Comparison of ENCODE assay signal across 8 cellular contexts in genomic region chr13:49248433-49249002, GRCh38. TPM values are rescaled to one million over a fixed set of nuclear protein-coding genes. Genes with fewer than 3 reads are reported as not detected.
DNase-seq lines count a peak whose midpoint lies in the region; ATAC-seq, FAIRE-seq and TF ChIP-seq lines count a peak whose summit lies in the region.

No MANE protein-coding gene starts in this region.

- BruUV-seq in K562 (replicated peaks; lab: Mats Ljungman, UMichigan): no TSS peak

- TF ChIP-seq EP300 in K562 (IDR thresholded peaks at IDR 0.05; ENCODE audit: low read length): no peak

- H3K9me1 ChIP-seq in K562 (ENCODE audit: control insufficient read depth, insufficient read depth, low read length): no peaks in the 10 kb centered on the region

- H3K9ac ChIP-seq in K562 (ENCODE audit: insufficient read depth in 1 of 2, low read depth in 2 of 2, low read length in 2 of 2): peak overlapping the region; percentile 79 to 97

- H3K4me2 ChIP-seq in K562 (ENCODE audit: insufficient read depth, low read length): peak overlapping the region; percentile 83

- no peak for TF ChIP-seq POLR2A in K562 (conservative IDR thresholded peaks at IDR 0.05)

- intact Hi-C loops in CD4-positive, alpha-beta T cell (cut with DNase I, micrococcal nuclease): no loop called here
- intact Hi-C loops in K562 (cut with micrococcal nuclease): no loop called here

- H3K9me3 Mint-ChIP-seq in CD4-positive, alpha-beta T cell: no peaks in the 10 kb centered on the region
- no peaks in the 10 kb centered on the region for H3K9me3 Mint-ChIP-seq in stimulated activated memory B cell treated with anti-CD40 and anti-IgM and Interleukin-4, amounts not matched to agents 10 μg/mL and 1 μg/mL and 100 μg/mL, for 72 hours

- no peak for TF ChIP-seq CTCF in CD4-positive, alpha-beta T cell (IDR thresholded peaks at IDR 0.05)
- TF ChIP-seq CTCF in K562 (IDR thresholded peaks at IDR 0.05 in 2 of 3, conservative IDR thresholded peaks at IDR 0.05 in 1 of 3; ENCODE audit: insufficient read depth in 2 of 3, low read depth in 1 of 3, low read length in 3 of 3): peak in 2 of 3 experiments; percentile 8 to 20; a peak in 3 of 6 replicates

- H3K27me3 ChIP-seq in CD4-positive, alpha-beta T cell (ENCODE audit: control insufficient read depth, insufficient read depth, low read length): no peaks in the 10 kb centered on the region
- H3K27me3 ChIP-seq in K562 (ENCODE audit: control insufficient read depth in 2 of 2, insufficient read depth in 2 of 2, low read length in 2 of 2): no peaks in the 10 kb centered on the region

- peak; percentile 48 for ATAC-seq in CD4-positive, alpha-beta T cell (ENCODE audit: poor library complexity)
- ATAC-seq in GM19455 (IDR thresholded peaks at IDR 0.05; ENCODE audit: unreplicated experiment): peak; percentile 26
- ATAC-seq in K562: peak; percentile 15
- ATAC-seq in stimulated activated memory B cell treated with anti-CD40 and anti-IgM and Interleukin-4, amounts not matched to agents 10 μg/mL and 1 μg/mL and 100 μg/mL, for 72 hours: peak; percentile 2
- ATAC-seq in HG03039 (IDR thresholded peaks at IDR 0.05; ENCODE audit: unreplicated experiment): no peak

- H3K36me3 ChIP-seq in K562 (ENCODE audit: control insufficient read depth, insufficient read depth, low read length): peaks cover 5% of the 10 kb centered on the region; the same call in 1 of the 3 replicates

- TF ChIP-seq RAD21 in K562 (CRISPR knock-in tag; conservative IDR thresholded peaks at IDR 0.05 in 1 of 2, IDR thresholded peaks at IDR 0.05 in 1 of 2): no peak

- H3K4me3 Mint-ChIP-seq in CD4-positive, alpha-beta T cell: peak overlapping the region; percentile 93
- peak overlapping the region; percentile 99 for H3K4me3 Mint-ChIP-seq in stimulated activated memory B cell treated with anti-CD40 and anti-IgM and Interleukin-4, amounts not matched to agents 10 μg/mL and 1 μg/mL and 100 μg/mL, for 72 hours

- H4K20me1 ChIP-seq in K562 (replicated peaks; ENCODE audit: control insufficient read depth, insufficient read depth, low read length): no peaks in the 10 kb centered on the region

- CTCF ChIA-PET in CD4-positive, alpha-beta T cell (lab: Charles Lee): interaction anchor here (0.7 to 2.3 kb wide), 7 partner anchors 8 to 1211 kb away, joined by 3 to 6 read pairs (median 4); partner anchors contain the start of gene NUDT15
- CTCF ChIA-PET in K562 (lab: Yijun Ruan, JAX; ENCODE audit: low intra/inter-chr PET ratio): no interaction called here

- peaks cover 12% of the 10 kb centered on the region; the same call in 2 of the 3 replicates for H3K79me2 ChIP-seq in K562 (ENCODE audit: control insufficient read depth, insufficient read depth, low read length)

- peaks cover 0 to 3% of the 10 kb centered on the region in 2 experiments; a peak in 2 of 5 replicates for H3K4me1 ChIP-seq in K562 (replicated peaks in 1 of 2; ENCODE audit: control insufficient read depth in 2 of 2, insufficient read depth in 2 of 2, low read length in 2 of 2)

- H3K27me3 Mint-ChIP-seq in CD4-positive, alpha-beta T cell: peaks cover 3% of the 10 kb centered on the region
- H3K27me3 Mint-ChIP-seq in stimulated activated memory B cell treated with anti-CD40 and anti-IgM and Interleukin-4, amounts not matched to agents 10 μg/mL and 1 μg/mL and 100 μg/mL, for 72 hours: no peaks in the 10 kb centered on the region

- peak overlapping the region; percentile 95 for H3K27ac Mint-ChIP-seq in CD4-positive, alpha-beta T cell
- H3K27ac Mint-ChIP-seq in stimulated activated memory B cell treated with anti-CD40 and anti-IgM and Interleukin-4, amounts not matched to agents 10 μg/mL and 1 μg/mL and 100 μg/mL, for 72 hours: peak overlapping the region; percentile 95

- peaks cover 26% of the 10 kb centered on the region for H3K36me3 Mint-ChIP-seq in CD4-positive, alpha-beta T cell (ENCODE audit: low read depth)
- peaks cover 11% of the 10 kb centered on the region for H3K36me3 Mint-ChIP-seq in stimulated activated memory B cell treated with anti-CD40 and anti-IgM and Interleukin-4, amounts not matched to agents 10 μg/mL and 1 μg/mL and 100 μg/mL, for 72 hours

- POLR2A ChIA-PET in CD4-positive, alpha-beta T cell (lab: Charles Lee): interaction anchor here (0.8 to 2.9 kb wide), 9 partner anchors 8 to 716 kb away, joined by 3 to 26 read pairs (median 4); partner anchors contain the start of genes CAB39L, FNDC3A, RCBTB2 and SETDB2
- POLR2A ChIA-PET in K562 (lab: Yijun Ruan, JAX): interaction anchor here (0.5 to 1.2 kb wide), 4 partner anchors 11 to 792 kb away, joined by 3 read pairs; no protein-coding TSS in a partner anchor

- WGBS in K562 (ENCODE audit: insufficient coverage, low coverage, missing lambda C conversion rate): 0% methylated on average over 18 of the region's 18 CpGs

- H3K4me1 Mint-ChIP-seq in CD4-positive, alpha-beta T cell (ENCODE audit: low read depth): peaks cover 54% of the 10 kb centered on the region
- H3K4me1 Mint-ChIP-seq in stimulated activated memory B cell treated with anti-CD40 and anti-IgM and Interleukin-4, amounts not matched to agents 10 μg/mL and 1 μg/mL and 100 μg/mL, for 72 hours: peaks cover 28% of the 10 kb centered on the region

- H2AFZ ChIP-seq in K562 (ENCODE audit: low read depth, low read length): peak overlapping the region; percentile 93

- peak; percentile 51 for FAIRE-seq in K562 (lab: Jason Lieb, UNC)

- H3K27ac ChIP-seq in CD4-positive, alpha-beta T cell (ENCODE audit: low read depth, low read length): peak overlapping the region; percentile 36
- H3K27ac ChIP-seq in K562 (ENCODE audit: extremely low read depth, low read depth, low read length): peak overlapping the region; percentile 80

- no peaks in the 10 kb centered on the region for H3K9me3 ChIP-seq in CD4-positive, alpha-beta T cell (ENCODE audit: control insufficient read depth, low read length)
- H3K9me3 ChIP-seq in K562 (replicated peaks; ENCODE audit: control insufficient read depth, insufficient read depth, low read depth, low read length): no peaks in the 10 kb centered on the region

- peak in 2 of 10 experiments; percentile 1 for DNase-seq in CD4-positive, alpha-beta T cell
- peak; percentile 30 for DNase-seq in M059J (ENCODE audit: low read depth)
- peak in 2 of 4 experiments; percentile 5 to 7 for DNase-seq in K562 (ENCODE audit: extremely low read depth in 1 of 4, low spot score in 3 of 4)
- peak; percentile 15 for DNase-seq in iPS-NIHi7 (ENCODE audit: extremely low spot score)
- DNase-seq in LoVo (ENCODE audit: low spot score): no peak

- in situ Hi-C loops in K562 (cut with MboI): no loop called here

- peak overlapping the region; percentile 80 for H3K4me3 ChIP-seq in K562

TF ChIP-seq in K562, 482 proteins besides CTCF, POLR2A, EP300 and RAD21 (continues in another document):
- no peak for TF ChIP-seq TAF7 (tag; IDR thresholded peaks at IDR 0.05)
- no peak for TF ChIP-seq NR2F6 (CRISPR knock-in tag; IDR thresholded peaks at IDR 0.05)
- TF ChIP-seq JUN (IDR thresholded peaks at IDR 0.05; ENCODE audit: borderline replicate concordance, low read depth, low read length): no peak
- TF ChIP-seq JUN (CRISPR knock-in tag; IDR thresholded peaks at IDR 0.05; ENCODE audit: borderline replicate concordance): 0 out of 2 replicates have a peak, but pooled peaks have one; percentile 32
- peak; percentile 55; the same call in 1 of the 2 replicates for TF ChIP-seq CEBPB (tag; IDR thresholded peaks at IDR 0.05)
- TF ChIP-seq RBBP5 (IDR thresholded peaks at IDR 0.05; ENCODE audit: borderline replicate concordance, insufficient read depth, low read length, poor library complexity, severe bottlenecking): peak; percentile 5
- TF ChIP-seq L3MBTL2 (IDR thresholded peaks at IDR 0.05): 0 out of 2 replicates have a peak, but pooled peaks have one; percentile 10

RNA-seq across cellular contexts. Expression of gene CDADC1, which starts 0.8 kb away (rescaled TPM):
- total RNA-seq in CD4-positive, alpha-beta T cell: 10 to 100 TPM in 1 of 2 experiments, 1 to 10 TPM in 1; 9.1 to 11.3 TPM
- 5.7 and 6.0 TPM in 2 replicates for total RNA-seq in M059J (2014; rRNA removed; shearing (Covaris generic))
- total RNA-seq in K562 (2011; cell fraction: chromatin; rRNA removed; ENCODE audit: low replicate concordance): 5.6 and 7.1 TPM in 2 replicates
- 4.2 and 5.0 TPM in 2 replicates for total RNA-seq in K562 (2011; cell fraction: nucleolus; rRNA removed)
- 6.1 and 6.9 TPM in 2 replicates for total RNA-seq in K562 (2011; cell fraction: nucleoplasm; rRNA removed)
- total RNA-seq in K562 (2014; rRNA removed): 4.1 and 4.6 TPM in 2 replicates
- 6.6 and 6.8 TPM in 2 replicates for total RNA-seq in K562 (2014; rRNA removed; fragmentation: Illumina TruSeq; extraction: Trizol)
- total RNA-seq in K562 (2015; rRNA removed; fragmentation: Illumina TruSeq; extraction: Trizol): 4.1 and 6.3 TPM in 2 replicates
- 7.0 and 8.0 TPM in 2 replicates for total RNA-seq in K562 (2021)
- 4.1 and 4.3 TPM in 2 replicates for polyA plus RNA-seq in K562 (2011; rRNA removed)
- polyA plus RNA-seq in K562 (2011; cell fraction: cytosol; rRNA removed): 1.0 and 1.4 TPM in 2 replicates
- polyA plus RNA-seq in K562 (2011; cell fraction: nucleus; rRNA removed): 3.4 and 3.8 TPM in 2 replicates
- 5.9 and 8.6 TPM in 2 replicates for polyA plus RNA-seq in K562 (2012)
- polyA plus RNA-seq in K562 (2014; fragmentation: Illumina TruSeq; extraction: Trizol): 5.9 and 7.3 TPM in 2 replicates
- polyA plus RNA-seq in K562 (2014; fragmentation: Nextera tagmentation; extraction: Ambion mirVana): 10 to 100 TPM; 11.4 to 11.8 TPM
- polyA plus RNA-seq in K562 (2014; rRNA removed): 6.3 and 8.8 TPM in 2 replicates
- 2.2 and 3.1 TPM in 2 replicates for polyA minus RNA-seq in K562 (2011; rRNA and poly(A)+ RNA removed)
- 0.76 and 1.5 TPM in 2 replicates for polyA minus RNA-seq in K562 (2011; cell fraction: cytosol; rRNA and poly(A)+ RNA removed)
- polyA minus RNA-seq in K562 (2011; cell fraction: nucleus; rRNA and poly(A)+ RNA removed): 5.3 and 5.7 TPM in 2 replicates

RNA-seq across cellular contexts. Expression of gene MLNR, which starts 28.4 kb away (rescaled TPM):
- not detected for total RNA-seq in CD4-positive, alpha-beta T cell
- total RNA-seq in M059J (2014; rRNA removed; shearing (Covaris generic)): not detected in 2 replicates
- total RNA-seq in K562 (2011; cell fraction: chromatin; rRNA removed; ENCODE audit: low replicate concordance): not detected in 2 replicates
- not detected in 2 replicates for total RNA-seq in K562 (2011; cell fraction: nucleolus; rRNA removed)
- total RNA-seq in K562 (2011; cell fraction: nucleoplasm; rRNA removed): not detected in 2 replicates
- not detected in 2 replicates for total RNA-seq in K562 (2014; rRNA removed)
- total RNA-seq in K562 (2014; rRNA removed; fragmentation: Illumina TruSeq; extraction: Trizol): not detected in 2 replicates
- total RNA-seq in K562 (2015; rRNA removed; fragmentation: Illumina TruSeq; extraction: Trizol): not detected in 2 replicates
- not detected in 2 replicates for total RNA-seq in K562 (2021)
- not detected in 2 replicates for polyA plus RNA-seq in K562 (2011; rRNA removed)
- not detected in 2 replicates for polyA plus RNA-seq in K562 (2011; cell fraction: cytosol; rRNA removed)
- not detected in 2 replicates for polyA plus RNA-seq in K562 (2011; cell fraction: nucleus; rRNA removed)
- polyA plus RNA-seq in K562 (2012): not detected in 2 replicates
- polyA plus RNA-seq in K562 (2014; fragmentation: Illumina TruSeq; extraction: Trizol): not detected in 2 replicates
- polyA plus RNA-seq in K562 (2014; fragmentation: Nextera tagmentation; extraction: Ambion mirVana): not detected
- not detected in 2 replicates for polyA plus RNA-seq in K562 (2014; rRNA removed)
- polyA minus RNA-seq in K562 (2011; rRNA and poly(A)+ RNA removed): not detected in 2 replicates
- polyA minus RNA-seq in K562 (2011; cell fraction: cytosol; rRNA and poly(A)+ RNA removed): not detected in 2 replicates
- 0.27 and 0.33 TPM in 2 replicates for polyA minus RNA-seq in K562 (2011; cell fraction: nucleus; rRNA and poly(A)+ RNA removed)
